2 cellular contexts compared by ENCODE assay signal in the genomic region with DNA sequence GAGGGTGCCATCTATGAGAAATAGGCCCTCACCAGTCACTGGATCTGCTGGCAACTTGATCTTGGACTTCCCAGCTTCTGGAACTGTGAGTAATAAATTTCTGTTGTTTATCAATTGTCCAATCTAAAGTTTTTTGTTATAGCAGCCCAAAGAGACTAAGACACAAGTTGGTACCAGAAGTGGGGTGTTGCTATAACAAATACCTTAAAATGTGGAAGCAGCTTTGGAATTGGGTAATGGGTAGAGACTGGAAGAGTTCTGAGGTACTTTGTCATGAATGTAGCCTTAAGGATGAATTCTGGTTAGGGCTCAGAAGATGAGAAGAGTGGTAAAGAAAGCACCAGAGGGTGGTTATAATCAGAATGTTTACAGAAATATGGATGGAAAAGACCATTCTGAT.
TF ChIP-seq lines count a peak whose summit lies in the region.

No MANE protein-coding gene starts in this region.

TF ChIP-seq in HEK293, 187 proteins besides CTCF, POLR2A, EP300 and RAD21:
- TF ChIP-seq GLI2 (tag by site-specific recombination; IDR thresholded peaks at IDR 0.05; ENCODE audit: borderline replicate concordance, low read depth) (no peak), ZNF610 (tag by site-specific recombination; IDR thresholded peaks at IDR 0.05; ENCODE audit: borderline replicate concordance) (no peak), ZNF707 (tag by site-specific recombination; IDR thresholded peaks at IDR 0.05) (peak; percentile 89), ZNF433 (tag by site-specific recombination; IDR thresholded peaks at IDR 0.05; ENCODE audit: low read depth) (no peak), ZNF366 (tag by site-specific recombination; conservative IDR thresholded peaks at IDR 0.05) (no peak), SETDB1 (IDR thresholded peaks at IDR 0.05; ENCODE audit: insufficient read length, low read length) (peak; percentile 32), YY2 (tag by site-specific recombination; IDR thresholded peaks at IDR 0.05) (no peak), ZNF549 (tag by site-specific recombination; IDR thresholded peaks at IDR 0.05) (no peak)
- TF ChIP-seq, protein P1, sequence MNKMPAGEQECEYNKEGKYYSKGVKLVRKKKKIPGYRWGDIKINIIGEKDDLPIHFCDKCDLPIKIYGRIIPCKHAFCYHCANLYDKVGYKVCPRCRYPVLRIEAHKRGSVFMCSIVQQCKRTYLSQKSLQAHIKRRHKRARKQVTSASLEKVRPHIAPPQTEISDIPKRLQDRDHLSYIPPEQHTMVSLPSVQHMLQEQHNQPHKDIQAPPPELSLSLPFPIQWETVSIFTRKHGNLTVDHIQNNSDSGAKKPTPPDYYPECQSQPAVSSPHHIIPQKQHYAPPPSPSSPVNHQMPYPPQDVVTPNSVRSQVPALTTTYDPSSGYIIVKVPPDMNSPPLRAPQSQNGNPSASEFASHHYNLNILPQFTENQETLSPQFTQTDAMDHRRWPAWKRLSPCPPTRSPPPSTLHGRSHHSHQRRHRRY (tag by site-specific recombination; IDR thresholded peaks at IDR 0.05) = no peak

TF ChIP-seq in K562, 482 proteins besides CTCF, POLR2A, EP300 and RAD21:
- TF ChIP-seq ZNF174 (CRISPR knock-in tag; IDR thresholded peaks at IDR 0.05) (no peak), CHD1 (IDR thresholded peaks at IDR 0.05; ENCODE audit: low read length) (no peak), CBX3 (IDR thresholded peaks at IDR 0.05; ENCODE audit: borderline replicate concordance in 1 of 2, low read length in 2 of 2) (peak in 1 of 2 experiments; percentile 23; a peak in 1 of 3 replicates), GABPB2 (CRISPR knock-in tag; conservative IDR thresholded peaks at IDR 0.05) (no peak), ZNF707 (CRISPR knock-in tag; conservative IDR thresholded peaks at IDR 0.05) (peak; percentile 98), DPF2 (IDR thresholded peaks at IDR 0.05) (no peak), NELFE (IDR thresholded peaks at IDR 0.05; ENCODE audit: insufficient read depth, insufficient read length) (no peak), TOE1 (IDR thresholded peaks at IDR 0.05; ENCODE audit: borderline replicate concordance) (no peak), TOE1 (CRISPR knock-in tag; IDR thresholded peaks at IDR 0.05; ENCODE audit: borderline replicate concordance, low read depth) (no peak), TAF1 (IDR thresholded peaks at IDR 0.05; ENCODE audit: control insufficient read depth, extremely low read depth, insufficient read depth, low read length, severe bottlenecking) (no peak), RBFOX2 (IDR thresholded peaks at IDR 0.05; ENCODE audit: low read depth, low read length) (no peak), ZNF239 (CRISPR knock-in tag; IDR thresholded peaks at IDR 0.05) (no peak), TRIM28 (IDR thresholded peaks at IDR 0.05) (peak; percentile 69; the same call in 1 of the 2 replicates), ZNF184 (CRISPR knock-in tag; IDR thresholded peaks at IDR 0.05) (no peak), ZNF764 (CRISPR knock-in tag; IDR thresholded peaks at IDR 0.05; ENCODE audit: low read depth) (no peak), ZNF444 (CRISPR knock-in tag; IDR thresholded peaks at IDR 0.05) (no peak), RFX1 (IDR thresholded peaks at IDR 0.05) (no peak), BCOR (IDR thresholded peaks at IDR 0.05) (no peak), ZNF780A (CRISPR knock-in tag; IDR thresholded peaks at IDR 0.05) (no peak), ZNF12 (CRISPR knock-in tag; IDR thresholded peaks at IDR 0.05) (peak; percentile 31; the same call in 1 of the 2 replicates), ESRRA (IDR thresholded peaks at IDR 0.05; ENCODE audit: borderline replicate concordance, low read depth) (no peak)
- TF ChIP-seq, protein P2, sequence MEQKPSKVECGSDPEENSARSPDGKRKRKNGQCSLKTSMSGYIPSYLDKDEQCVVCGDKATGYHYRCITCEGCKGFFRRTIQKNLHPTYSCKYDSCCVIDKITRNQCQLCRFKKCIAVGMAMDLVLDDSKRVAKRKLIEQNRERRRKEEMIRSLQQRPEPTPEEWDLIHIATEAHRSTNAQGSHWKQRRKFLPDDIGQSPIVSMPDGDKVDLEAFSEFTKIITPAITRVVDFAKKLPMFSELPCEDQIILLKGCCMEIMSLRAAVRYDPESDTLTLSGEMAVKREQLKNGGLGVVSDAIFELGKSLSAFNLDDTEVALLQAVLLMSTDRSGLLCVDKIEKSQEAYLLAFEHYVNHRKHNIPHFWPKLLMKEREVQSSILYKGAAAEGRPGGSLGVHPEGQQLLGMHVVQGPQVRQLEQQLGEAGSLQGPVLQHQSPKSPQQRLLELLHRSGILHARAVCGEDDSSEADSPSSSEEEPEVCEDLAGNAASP (IDR thresholded peaks at IDR 0.05) = no peak
- TF ChIP-seq, protein P3, sequence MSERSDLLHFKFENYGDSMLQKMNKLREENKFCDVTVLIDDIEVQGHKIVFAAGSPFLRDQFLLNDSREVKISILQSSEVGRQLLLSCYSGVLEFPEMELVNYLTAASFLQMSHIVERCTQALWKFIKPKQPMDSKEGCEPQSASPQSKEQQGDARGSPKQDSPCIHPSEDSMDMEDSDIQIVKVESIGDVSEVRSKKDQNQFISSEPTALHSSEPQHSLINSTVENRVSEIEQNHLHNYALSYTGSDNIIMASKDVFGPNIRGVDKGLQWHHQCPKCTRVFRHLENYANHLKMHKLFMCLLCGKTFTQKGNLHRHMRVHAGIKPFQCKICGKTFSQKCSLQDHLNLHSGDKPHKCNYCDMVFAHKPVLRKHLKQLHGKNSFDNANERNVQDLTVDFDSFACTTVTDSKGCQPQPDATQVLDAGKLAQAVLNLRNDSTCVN (CRISPR knock-in tag; IDR thresholded peaks at IDR 0.05) = no peak
- TF ChIP-seq, protein P4, sequence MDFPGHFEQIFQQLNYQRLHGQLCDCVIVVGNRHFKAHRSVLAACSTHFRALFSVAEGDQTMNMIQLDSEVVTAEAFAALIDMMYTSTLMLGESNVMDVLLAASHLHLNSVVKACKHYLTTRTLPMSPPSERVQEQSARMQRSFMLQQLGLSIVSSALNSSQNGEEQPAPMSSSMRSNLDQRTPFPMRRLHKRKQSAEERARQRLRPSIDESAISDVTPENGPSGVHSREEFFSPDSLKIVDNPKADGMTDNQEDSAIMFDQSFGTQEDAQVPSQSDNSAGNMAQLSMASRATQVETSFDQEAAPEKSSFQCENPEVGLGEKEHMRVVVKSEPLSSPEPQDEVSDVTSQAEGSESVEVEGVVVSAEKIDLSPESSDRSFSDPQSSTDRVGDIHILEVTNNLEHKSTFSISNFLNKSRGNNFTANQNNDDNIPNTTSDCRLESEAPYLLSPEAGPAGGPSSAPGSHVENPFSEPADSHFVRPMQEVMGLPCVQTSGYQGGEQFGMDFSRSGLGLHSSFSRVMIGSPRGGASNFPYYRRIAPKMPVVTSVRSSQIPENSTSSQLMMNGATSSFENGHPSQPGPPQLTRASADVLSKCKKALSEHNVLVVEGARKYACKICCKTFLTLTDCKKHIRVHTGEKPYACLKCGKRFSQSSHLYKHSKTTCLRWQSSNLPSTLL (IDR thresholded peaks at IDR 0.05) = no peak
- TF ChIP-seq, protein P5, sequence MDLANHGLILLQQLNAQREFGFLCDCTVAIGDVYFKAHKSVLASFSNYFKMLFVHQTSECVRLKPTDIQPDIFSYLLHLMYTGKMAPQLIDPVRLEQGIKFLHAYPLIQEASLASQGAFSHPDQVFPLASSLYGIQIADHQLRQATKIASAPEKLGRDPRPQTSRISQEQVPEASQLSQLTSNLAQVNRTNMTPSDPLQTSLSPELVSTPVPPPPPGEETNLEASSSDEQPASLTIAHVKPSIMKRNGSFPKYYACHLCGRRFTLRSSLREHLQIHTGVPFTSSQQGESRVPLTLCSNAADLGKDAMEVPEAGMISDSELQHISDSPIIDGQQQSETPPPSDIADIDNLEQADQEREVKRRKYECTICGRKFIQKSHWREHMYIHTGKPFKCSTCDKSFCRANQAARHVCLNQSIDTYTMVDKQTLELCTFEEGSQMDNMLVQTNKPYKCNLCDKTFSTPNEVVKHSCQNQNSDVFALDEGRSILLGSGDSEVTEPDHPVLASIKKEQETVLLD (IDR thresholded peaks at IDR 0.05) = no peak
- TF ChIP-seq, protein P6, sequence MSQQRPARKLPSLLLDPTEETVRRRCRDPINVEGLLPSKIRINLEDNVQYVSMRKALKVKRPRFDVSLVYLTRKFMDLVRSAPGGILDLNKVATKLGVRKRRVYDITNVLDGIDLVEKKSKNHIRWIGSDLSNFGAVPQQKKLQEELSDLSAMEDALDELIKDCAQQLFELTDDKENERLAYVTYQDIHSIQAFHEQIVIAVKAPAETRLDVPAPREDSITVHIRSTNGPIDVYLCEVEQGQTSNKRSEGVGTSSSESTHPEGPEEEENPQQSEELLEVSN (IDR thresholded peaks at IDR 0.05; ENCODE audit: borderline replicate concordance in 1 of 2, extremely low read depth in 1 of 2, insufficient read depth in 1 of 2, insufficient read length in 1 of 2, low read depth in 1 of 2, low read length in 1 of 2, poor library complexity in 1 of 2, severe bottlenecking in 1 of 2) = no peak
- TF ChIP-seq, protein P7, sequence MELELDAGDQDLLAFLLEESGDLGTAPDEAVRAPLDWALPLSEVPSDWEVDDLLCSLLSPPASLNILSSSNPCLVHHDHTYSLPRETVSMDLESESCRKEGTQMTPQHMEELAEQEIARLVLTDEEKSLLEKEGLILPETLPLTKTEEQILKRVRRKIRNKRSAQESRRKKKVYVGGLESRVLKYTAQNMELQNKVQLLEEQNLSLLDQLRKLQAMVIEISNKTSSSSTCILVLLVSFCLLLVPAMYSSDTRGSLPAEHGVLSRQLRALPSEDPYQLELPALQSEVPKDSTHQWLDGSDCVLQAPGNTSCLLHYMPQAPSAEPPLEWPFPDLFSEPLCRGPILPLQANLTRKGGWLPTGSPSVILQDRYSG (tag; conservative IDR thresholded peaks at IDR 0.05; ENCODE audit: low read depth) = no peak
